1 cellular context compared by ENCODE assay signal in the genomic region with DNA sequence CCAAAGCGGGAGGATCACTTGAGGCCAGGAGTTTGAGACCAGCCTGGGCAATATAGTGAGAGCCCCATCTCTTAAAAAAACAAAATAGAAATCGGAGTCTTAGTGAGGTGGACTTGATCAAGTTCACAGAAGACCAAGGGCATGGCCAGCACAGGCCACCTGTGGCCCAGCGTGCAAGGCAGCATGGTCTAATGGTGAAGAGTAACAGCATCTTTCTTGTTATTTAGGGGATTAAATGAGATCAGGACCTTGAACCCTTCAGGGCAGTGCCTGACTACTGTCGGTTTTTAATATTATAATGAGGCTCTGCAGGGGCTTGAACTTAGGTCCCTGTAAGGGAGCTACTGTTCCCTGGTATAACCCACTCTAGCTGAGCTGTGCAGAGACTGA.
TF ChIP-seq lines count a peak whose summit lies in the region.

No MANE protein-coding gene starts in this region.

TF ChIP-seq in GM23338, 12 proteins besides CTCF, POLR2A, EP300 and RAD21 (continued from another document):
- TF ChIP-seq, protein P1, sequence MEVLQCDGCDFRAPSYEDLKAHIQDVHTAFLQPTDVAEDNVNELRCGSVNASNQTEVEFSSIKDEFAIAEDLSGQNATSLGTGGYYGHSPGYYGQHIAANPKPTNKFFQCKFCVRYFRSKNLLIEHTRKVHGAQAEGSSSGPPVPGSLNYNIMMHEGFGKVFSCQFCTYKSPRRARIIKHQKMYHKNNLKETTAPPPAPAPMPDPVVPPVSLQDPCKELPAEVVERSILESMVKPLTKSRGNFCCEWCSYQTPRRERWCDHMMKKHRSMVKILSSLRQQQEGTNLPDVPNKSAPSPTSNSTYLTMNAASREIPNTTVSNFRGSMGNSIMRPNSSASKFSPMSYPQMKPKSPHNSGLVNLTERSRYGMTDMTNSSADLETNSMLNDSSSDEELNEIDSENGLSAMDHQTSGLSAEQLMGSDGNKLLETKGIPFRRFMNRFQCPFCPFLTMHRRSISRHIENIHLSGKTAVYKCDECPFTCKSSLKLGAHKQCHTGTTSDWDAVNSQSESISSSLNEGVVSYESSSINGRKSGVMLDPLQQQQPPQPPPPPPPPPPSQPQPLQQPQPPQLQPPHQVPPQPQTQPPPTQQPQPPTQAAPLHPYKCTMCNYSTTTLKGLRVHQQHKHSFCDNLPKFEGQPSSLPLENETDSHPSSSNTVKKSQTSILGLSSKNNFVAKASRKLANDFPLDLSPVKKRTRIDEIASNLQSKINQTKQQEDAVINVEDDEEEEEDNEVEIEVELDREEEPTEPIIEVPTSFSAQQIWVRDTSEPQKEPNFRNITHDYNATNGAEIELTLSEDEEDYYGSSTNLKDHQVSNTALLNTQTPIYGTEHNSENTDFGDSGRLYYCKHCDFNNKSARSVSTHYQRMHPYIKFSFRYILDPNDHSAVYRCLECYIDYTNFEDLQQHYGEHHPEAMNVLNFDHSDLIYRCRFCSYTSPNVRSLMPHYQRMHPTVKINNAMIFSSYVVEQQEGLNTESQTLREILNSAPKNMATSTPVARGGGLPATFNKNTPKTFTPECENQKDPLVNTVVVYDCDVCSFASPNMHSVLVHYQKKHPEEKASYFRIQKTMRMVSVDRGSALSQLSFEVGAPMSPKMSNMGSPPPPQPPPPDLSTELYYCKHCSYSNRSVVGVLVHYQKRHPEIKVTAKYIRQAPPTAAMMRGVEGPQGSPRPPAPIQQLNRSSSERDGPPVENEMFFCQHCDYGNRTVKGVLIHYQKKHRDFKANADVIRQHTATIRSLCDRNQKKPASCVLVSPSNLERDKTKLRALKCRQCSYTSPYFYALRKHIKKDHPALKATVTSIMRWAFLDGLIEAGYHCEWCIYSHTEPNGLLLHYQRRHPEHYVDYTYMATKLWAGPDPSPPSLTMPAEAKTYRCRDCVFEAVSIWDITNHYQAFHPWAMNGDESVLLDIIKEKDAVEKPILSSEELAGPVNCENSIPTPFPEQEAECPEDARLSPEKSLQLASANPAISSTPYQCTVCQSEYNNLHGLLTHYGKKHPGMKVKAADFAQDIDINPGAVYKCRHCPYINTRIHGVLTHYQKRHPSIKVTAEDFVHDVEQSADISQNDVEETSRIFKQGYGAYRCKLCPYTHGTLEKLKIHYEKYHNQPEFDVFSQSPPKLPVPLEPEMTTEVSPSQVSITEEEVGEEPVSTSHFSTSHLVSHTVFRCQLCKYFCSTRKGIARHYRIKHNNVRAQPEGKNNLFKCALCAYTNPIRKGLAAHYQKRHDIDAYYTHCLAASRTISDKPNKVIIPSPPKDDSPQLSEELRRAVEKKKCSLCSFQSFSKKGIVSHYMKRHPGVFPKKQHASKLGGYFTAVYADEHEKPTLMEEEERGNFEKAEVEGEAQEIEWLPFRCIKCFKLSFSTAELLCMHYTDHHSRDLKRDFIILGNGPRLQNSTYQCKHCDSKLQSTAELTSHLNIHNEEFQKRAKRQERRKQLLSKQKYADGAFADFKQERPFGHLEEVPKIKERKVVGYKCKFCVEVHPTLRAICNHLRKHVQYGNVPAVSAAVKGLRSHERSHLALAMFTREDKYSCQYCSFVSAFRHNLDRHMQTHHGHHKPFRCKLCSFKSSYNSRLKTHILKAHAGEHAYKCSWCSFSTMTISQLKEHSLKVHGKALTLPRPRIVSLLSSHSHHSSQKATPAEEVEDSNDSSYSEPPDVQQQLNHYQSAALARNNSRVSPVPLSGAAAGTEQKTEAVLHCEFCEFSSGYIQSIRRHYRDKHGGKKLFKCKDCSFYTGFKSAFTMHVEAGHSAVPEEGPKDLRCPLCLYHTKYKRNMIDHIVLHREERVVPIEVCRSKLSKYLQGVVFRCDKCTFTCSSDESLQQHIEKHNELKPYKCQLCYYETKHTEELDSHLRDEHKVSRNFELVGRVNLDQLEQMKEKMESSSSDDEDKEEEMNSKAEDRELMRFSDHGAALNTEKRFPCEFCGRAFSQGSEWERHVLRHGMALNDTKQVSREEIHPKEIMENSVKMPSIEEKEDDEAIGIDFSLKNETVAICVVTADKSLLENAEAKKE (CRISPR knock-in tag; IDR thresholded peaks at IDR 0.05), result no peak
- TF ChIP-seq ZNF114 (CRISPR knock-in tag; IDR thresholded peaks at IDR 0.05) (no peak), EZH2 (IDR thresholded peaks at IDR 0.05; ENCODE audit: low read depth, unreplicated experiment) (no peak)
